19 cellular contexts compared by ENCODE assay signal in genomic region chr15:34047893-34048775, GRCh38. TPM values are rescaled to one million over a fixed set of nuclear protein-coding genes. Genes with fewer than 3 reads are reported as not detected.
DNase-seq lines count a peak whose midpoint lies in the region; ATAC-seq and TF ChIP-seq lines count a peak whose summit lies in the region.
"Had no signal": no experiment of that assay in that cellular context is flagged by ENCODE, and none has a peak within 500 bp of the region (broad histone marks: within the 10 kb centered on the region; RNA-seq: fewer than 3 reads in every experiment).

No MANE protein-coding gene starts in this region.

- intact Hi-C loops in heart left ventricle (cut with DNase I): no loop called here
- intact Hi-C loops in Right ventricle myocardium superior (cut with DNase I): no loop called here
- intact Hi-C loops in left ventricle myocardium superior (cut with micrococcal nuclease): no loop called here
- intact Hi-C loops in spleen (cut with DNase I; ENCODE audit: low total_unique reads): no loop called here

- no peak for TF ChIP-seq POLR2A in heart left ventricle (IDR thresholded peaks at IDR 0.05)
- TF ChIP-seq POLR2A in spleen (IDR thresholded peaks at IDR 0.05): no peak

- peak in 3 of 4 donors; percentile 34 to 55 (median 54) for ATAC-seq in heart left ventricle
- no peak for ATAC-seq in Right ventricle myocardium superior (ENCODE audit: poor library complexity)
- ATAC-seq in left ventricle myocardium superior: no peak
- ATAC-seq: activated naive CD8-positive, alpha-beta T cell treated with anti-CD3 and anti-CD28 coated beads, Interleukin-2, amount 50 U/mL, for 24 hours; CD8-positive, alpha-beta T cell; HCT116 had no signal

- peaks cover 10% of the 10 kb centered on the region for H3F3A ChIP-seq in smooth muscle cell (ENCODE audit: low read depth)

- no peak for TF ChIP-seq CTCF in heart left ventricle (IDR thresholded peaks at IDR 0.05)
- no peak for TF ChIP-seq CTCF in fibroblast of pulmonary artery (IDR thresholded peaks at IDR 0.05; ENCODE audit: low read length, missing control alignments)
- no peak for TF ChIP-seq CTCF in smooth muscle cell (IDR thresholded peaks at IDR 0.05; ENCODE audit: borderline replicate concordance, insufficient read depth, poor library complexity, severe bottlenecking)
- no peak for TF ChIP-seq CTCF in spleen (IDR thresholded peaks at IDR 0.05 in 8 of 11, conservative IDR thresholded peaks at IDR 0.05 in 3 of 11)

- H3K27me3 ChIP-seq in heart left ventricle (no peaks in the 10 kb centered on the region), SJSA1 (replicated peaks) (no peaks in the 10 kb centered on the region), smooth muscle cell (ENCODE audit: low read depth) (no peaks in the 10 kb centered on the region), spleen (replicated peaks in 1 of 7) (no peaks in the 10 kb centered on the region)
- H3K27me3 ChIP-seq: colonic mucosa, neutrophil had no signal

- no peaks in the 10 kb centered on the region for H3K4me1 ChIP-seq in heart left ventricle
- H3K4me1 ChIP-seq in SJSA1 (replicated peaks): peaks cover 53% of the 10 kb centered on the region
- H3K4me1 ChIP-seq in smooth muscle cell (ENCODE audit: low read depth): no peaks in the 10 kb centered on the region
- no peaks in the 10 kb centered on the region for H3K4me1 ChIP-seq in spleen
- H3K4me1 ChIP-seq: colonic mucosa had no signal

- DNase-seq in heart left ventricle (peak in 2 of 5 donors; percentile 23 to 70), Right ventricle myocardium superior (no peak), SJSA1 (ENCODE audit: low read depth in 1 of 2, low spot score in 2 of 2) (peak; percentile 74 to 82), fibroblast of pulmonary artery (ENCODE audit: low read depth) (peak; percentile 37), smooth muscle cell (lab: John Stamatoyannopoulos, UW; ENCODE audit: unreplicated experiment) (peak; percentile 22), NCI-H1436 (lab: John Stamatoyannopoulos, UW) (no peak), left ventricle myocardium superior (no peak), spleen (no peak)
- DNase-seq: activated CD4-positive, alpha-beta memory T cell treated with anti-CD3 and anti-CD28 coated beads for 36 hours; activated naive CD8-positive, alpha-beta T cell treated with anti-CD3 and anti-CD28 coated beads, Interleukin-2, amount 50 U/mL, for 24 hours; CD8-positive, alpha-beta T cell; colonic mucosa; KBM-7; midbrain; NCI-H1436 treated with DMSO at 0.1 percent for 48 hours; NCI-H446; stimulated activated naive CD4-positive, alpha-beta T cell had no signal

- peak overlapping the region; percentile 79 for H3K9ac ChIP-seq in smooth muscle cell (ENCODE audit: low read depth)

- WGBS in heart left ventricle, 4 donors: 70 to 77% (median 71%) methylated on average over 9 to 10 of the region's 10 CpGs
- WGBS in smooth muscle cell (ENCODE audit: low lambda C conversion rate): 37% methylated on average over 10 of the region's 10 CpGs
- 75 to 91% (median 87%) methylated on average over 8 to 10 of the region's 10 CpGs for WGBS in spleen, 5 donors

- H3K4me3 ChIP-seq in heart left ventricle (no peak overlapping the region), SJSA1 (peak overlapping the region; percentile 7), fibroblast of pulmonary artery (replicated peaks; ENCODE audit: low read depth, low read length) (no peak overlapping the region), smooth muscle cell (no peak overlapping the region), spleen (no peak overlapping the region)
- H3K4me3 ChIP-seq: colonic mucosa had no signal

- no peaks in the 10 kb centered on the region for H4K20me1 ChIP-seq in smooth muscle cell (ENCODE audit: low read depth)

- H3K9me3 ChIP-seq in heart left ventricle: peaks cover 0 to 43% (median 15%) of the 10 kb centered on the region in 12 donors
- H3K9me3 ChIP-seq in SJSA1 (replicated peaks): peaks cover 7% of the 10 kb centered on the region; the same call in 1 of the 2 replicates
- H3K9me3 ChIP-seq in smooth muscle cell (replicated peaks; ENCODE audit: low read depth): peaks cover 11% of the 10 kb centered on the region
- peaks cover 0 to 37% (median 28%) of the 10 kb centered on the region in 8 donors for H3K9me3 ChIP-seq in spleen
- H3K9me3 ChIP-seq: colonic mucosa, neutrophil had no signal

- H3K27ac ChIP-seq in heart left ventricle: peak overlapping the region in 3 of 12 donors; percentile 15 to 49 (median 48)
- peak overlapping the region; percentile 86 for H3K27ac ChIP-seq in SJSA1
- H3K27ac ChIP-seq in smooth muscle cell (ENCODE audit: low read depth): peak overlapping the region; percentile 96
- H3K27ac ChIP-seq in spleen: no peak overlapping the region
- H3K27ac ChIP-seq: colonic mucosa, neutrophil had no signal

- H3K4me2 ChIP-seq in smooth muscle cell: peak overlapping the region; percentile 59

- H3K36me3 ChIP-seq in heart left ventricle: no peaks in the 10 kb centered on the region
- no peaks in the 10 kb centered on the region for H3K36me3 ChIP-seq in SJSA1
- peaks cover 4% of the 10 kb centered on the region for H3K36me3 ChIP-seq in smooth muscle cell (ENCODE audit: low read depth)
- no peaks in the 10 kb centered on the region for H3K36me3 ChIP-seq in spleen
- H3K36me3 ChIP-seq: colonic mucosa, neutrophil had no signal

- H3K79me2 ChIP-seq in smooth muscle cell (ENCODE audit: low read depth): no peaks in the 10 kb centered on the region

- H2AFZ ChIP-seq in smooth muscle cell (ENCODE audit: low read depth): no peak overlapping the region

RNA-seq across cellular contexts. Expression of gene AVEN, which starts 9.1 kb away (rescaled TPM):
- total RNA-seq in heart left ventricle (10 to 100 TPM; 16.3 to 35.8 (median 20.8) TPM), Right ventricle myocardium superior (30.6 TPM), smooth muscle cell (8.2 and 10.6 TPM in 2 replicates), left ventricle myocardium superior (25.8 TPM), spleen (10 to 100 TPM in 3 of 7 donors, 1 to 10 TPM in 4; 5.0 to 14.1 (median 9.7) TPM)
- polyA plus RNA-seq in heart left ventricle (10 to 100 TPM; 24.5 to 37.1 TPM), smooth muscle cell (15.2 and 15.7 TPM in 2 replicates), spleen (1 to 10 TPM; 5.1 to 9.1 (median 8.5) TPM)
- 62.7 and 77.4 TPM in 2 replicates for total RNA-seq in SJSA1 (2014; rRNA removed; shearing (Covaris generic))

RNA-seq across cellular contexts. Expression of gene EMC7, which starts 53.5 kb away (rescaled TPM):
- 10 to 100 TPM; 28.9 to 95.2 (median 59.1) TPM for total RNA-seq in heart left ventricle
- polyA plus RNA-seq in heart left ventricle: 100 to 1,000 TPM in 1 of 2 donors, 10 to 100 TPM in 1; 86.0 to 143 TPM
- total RNA-seq in Right ventricle myocardium superior: 59.3 TPM
- total RNA-seq in SJSA1 (2014; rRNA removed; shearing (Covaris generic)): 27.1 and 42.5 TPM in 2 replicates
- total RNA-seq in smooth muscle cell: 60.6 and 84.2 TPM in 2 replicates
- polyA plus RNA-seq in smooth muscle cell: 201 and 218 TPM in 2 replicates
- total RNA-seq in left ventricle myocardium superior: 58.7 TPM
- total RNA-seq in spleen: 10 to 100 TPM; 27.1 to 44.6 (median 39.4) TPM
- 10 to 100 TPM; 34.5 to 47.5 (median 39.5) TPM for polyA plus RNA-seq in spleen

RNA-seq across cellular contexts. Expression of gene PGBD4, which starts 53.7 kb away (rescaled TPM):
- total RNA-seq in heart left ventricle (1 to 10 TPM in 8 of 9 donors, under 1 TPM in 1; 0.95 to 2.1 (median 1.7) TPM), Right ventricle myocardium superior (1.3 TPM), smooth muscle cell (0.81 and 1.3 TPM in 2 replicates), left ventricle myocardium superior (1.7 TPM), spleen (1 to 10 TPM; 1.4 to 3.1 (median 2.2) TPM)
- polyA plus RNA-seq in heart left ventricle (under 1 TPM; 0.86 to 0.91 TPM), smooth muscle cell (0.20 and 0.62 TPM in 2 replicates), spleen (1 to 10 TPM; 1.6 to 1.7 (median 1.7) TPM)
- total RNA-seq in SJSA1 (2014; rRNA removed; shearing (Covaris generic)): 1.5 and 2.5 TPM in 2 replicates

Comparison
In these comparisons a context has a peak if more than half of its experiments do, and no peak if none do; other contexts are left out.
1. ATAC-seq: peak in heart left ventricle (3 of 4); none in Right ventricle myocardium superior (single experiment) and left ventricle myocardium superior (single experiment).
2. DNase-seq: peak in SJSA1 (2 of 2), fibroblast of pulmonary artery (single experiment) and smooth muscle cell (single experiment); none in Right ventricle myocardium superior (single experiment), NCI-H1436 (single experiment), left ventricle myocardium superior (single experiment) and spleen (single experiment).
3. H3K27ac ChIP-seq: peak in SJSA1 (single experiment) and smooth muscle cell (single experiment); none in spleen (0 of 8).